ENCODE assay signal across 8 cellular contexts in genomic region chr9:20621553-20622329, GRCh38. TPM values are rescaled to one million over a fixed set of nuclear protein-coding genes. Genes with fewer than 3 reads are reported as not detected.
DNase-seq lines count a peak whose midpoint lies in the region; ATAC-seq and TF ChIP-seq lines count a peak whose summit lies in the region.

No MANE protein-coding gene starts in this region.

- TF ChIP-seq CTCF in heart right ventricle (IDR thresholded peaks at IDR 0.05) (no peak), upper lobe of right lung (IDR thresholded peaks at IDR 0.05) (no peak)

- DNase-seq in Ammon's horn (ENCODE audit: low spot score) (peak; percentile 87), HT-29 (ENCODE audit: low spot score) (peak; percentile 66), heart right ventricle (peak; percentile 75 to 84), posterior cingulate gyrus (peak; percentile 62 to 95 (median 76)), upper lobe of right lung (peak; percentile 86)
- peak; percentile 47 for DNase-seq in activated naive CD8-positive, alpha-beta T cell treated with anti-CD3 and anti-CD28 coated beads, Interleukin-2, amount 50 U/mL, for 16 hours (ENCODE audit: low read depth, low spot score)

- H3K4me3 ChIP-seq in heart right ventricle (peak overlapping the region; percentile 66 to 94 (median 88)), upper lobe of right lung (peak overlapping the region; percentile 86)

- peaks cover 0 to 7% (median 0%) of the 10 kb centered on the region in 7 donors for H3K27me3 ChIP-seq in heart right ventricle
- no peaks in the 10 kb centered on the region for H3K27me3 ChIP-seq in upper lobe of right lung

- peak; percentile 3 for ATAC-seq in GM19043 (IDR thresholded peaks at IDR 0.05; ENCODE audit: low read depth, unreplicated experiment)
- ATAC-seq in SK-N-SH treated with all-trans-retinoic acid at 6 μM for 48 hours, result peak; percentile 38
- ATAC-seq in heart right ventricle, result peak; percentile 32 to 80 (median 62)
- ATAC-seq in upper lobe of right lung, result peak; percentile 65

- H3K36me3 ChIP-seq in heart right ventricle, result no peaks in the 10 kb centered on the region
- no peaks in the 10 kb centered on the region for H3K36me3 ChIP-seq in upper lobe of right lung

- H3K27ac ChIP-seq in heart right ventricle, result peak overlapping the region; percentile 82 to 92 (median 85)
- peak overlapping the region; percentile 78 for H3K27ac ChIP-seq in upper lobe of right lung

- H3K4me1 ChIP-seq in heart right ventricle (peaks cover 0 to 47% (median 40%) of the 10 kb centered on the region in 9 donors), upper lobe of right lung (peaks cover 19% of the 10 kb centered on the region)

- no peaks in the 10 kb centered on the region for H3K9me3 ChIP-seq in heart right ventricle
- no peaks in the 10 kb centered on the region for H3K9me3 ChIP-seq in upper lobe of right lung

- 0 to 1% methylated on average over 71 to 73 of the region's 73 CpGs for WGBS in heart right ventricle, 2 donors

- intact Hi-C loops in heart right ventricle (cut with DNase I) (loop anchor here in 9 of 10 donors (2.0 to 10.0 kb wide), 22 partner anchors 61 to 697 kb away; partner anchors contain the start of gene FOCAD (in 3 of the 9)), posterior cingulate gyrus (cut with DNase I) (loop anchor here (5.0 to 10.0 kb wide), 5 partner anchors 61 to 694 kb away; partner anchors contain the start of gene FOCAD), upper lobe of right lung (cut with DNase I) (no loop called here)

TF ChIP-seq in SK-N-SH treated with all-trans-retinoic acid at 6 μM for 48 hours, 23 proteins besides CTCF, POLR2A, EP300 and RAD21:
- TF ChIP-seq, protein P1, sequence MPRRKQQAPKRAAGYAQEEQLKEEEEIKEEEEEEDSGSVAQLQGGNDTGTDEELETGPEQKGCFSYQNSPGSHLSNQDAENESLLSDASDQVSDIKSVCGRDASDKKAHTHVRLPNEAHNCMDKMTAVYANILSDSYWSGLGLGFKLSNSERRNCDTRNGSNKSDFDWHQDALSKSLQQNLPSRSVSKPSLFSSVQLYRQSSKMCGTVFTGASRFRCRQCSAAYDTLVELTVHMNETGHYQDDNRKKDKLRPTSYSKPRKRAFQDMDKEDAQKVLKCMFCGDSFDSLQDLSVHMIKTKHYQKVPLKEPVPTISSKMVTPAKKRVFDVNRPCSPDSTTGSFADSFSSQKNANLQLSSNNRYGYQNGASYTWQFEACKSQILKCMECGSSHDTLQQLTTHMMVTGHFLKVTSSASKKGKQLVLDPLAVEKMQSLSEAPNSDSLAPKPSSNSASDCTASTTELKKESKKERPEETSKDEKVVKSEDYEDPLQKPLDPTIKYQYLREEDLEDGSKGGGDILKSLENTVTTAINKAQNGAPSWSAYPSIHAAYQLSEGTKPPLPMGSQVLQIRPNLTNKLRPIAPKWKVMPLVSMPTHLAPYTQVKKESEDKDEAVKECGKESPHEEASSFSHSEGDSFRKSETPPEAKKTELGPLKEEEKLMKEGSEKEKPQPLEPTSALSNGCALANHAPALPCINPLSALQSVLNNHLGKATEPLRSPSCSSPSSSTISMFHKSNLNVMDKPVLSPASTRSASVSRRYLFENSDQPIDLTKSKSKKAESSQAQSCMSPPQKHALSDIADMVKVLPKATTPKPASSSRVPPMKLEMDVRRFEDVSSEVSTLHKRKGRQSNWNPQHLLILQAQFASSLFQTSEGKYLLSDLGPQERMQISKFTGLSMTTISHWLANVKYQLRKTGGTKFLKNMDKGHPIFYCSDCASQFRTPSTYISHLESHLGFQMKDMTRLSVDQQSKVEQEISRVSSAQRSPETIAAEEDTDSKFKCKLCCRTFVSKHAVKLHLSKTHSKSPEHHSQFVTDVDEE (CRISPR knock-in tag; IDR thresholded peaks at IDR 0.05), result no peak
- TF ChIP-seq PATZ1 (CRISPR knock-in tag; IDR thresholded peaks at IDR 0.05; ENCODE audit: borderline replicate concordance), result peak; percentile 92; the same call in 1 of the 2 replicates
- TF ChIP-seq GLIS3 (CRISPR knock-in tag; IDR thresholded peaks at IDR 0.05), result no peak
- TF ChIP-seq TOX (CRISPR knock-in tag; IDR thresholded peaks at IDR 0.05; ENCODE audit: borderline replicate concordance), result no peak
- TF ChIP-seq PPARA (CRISPR knock-in tag; IDR thresholded peaks at IDR 0.05; ENCODE audit: borderline replicate concordance), result no peak
- TF ChIP-seq CREB5 (CRISPR knock-in tag; IDR thresholded peaks at IDR 0.05; ENCODE audit: low read depth), result no peak
- TF ChIP-seq CSDC2 (CRISPR knock-in tag; IDR thresholded peaks at IDR 0.05), result no peak
- no peak for TF ChIP-seq SNAI2 (CRISPR knock-in tag; IDR thresholded peaks at IDR 0.05)

RNA-seq across cellular contexts. Expression of gene MLLT3, which starts 0.6 kb away (rescaled TPM):
- total RNA-seq in HT-29 (2014; rRNA removed; shearing (Covaris generic)), result 19.7 and 20.2 TPM in 2 replicates
- total RNA-seq in heart right ventricle (10 to 100 TPM in 9 of 10 donors, 1 to 10 TPM in 1; 6.3 to 22.7 (median 14.7) TPM), upper lobe of right lung (15.4 TPM)
- 1 to 10 TPM; 4.3 to 5.4 TPM for polyA plus RNA-seq in heart right ventricle

Comparison
In these comparisons a context has a peak if more than half of its experiments do, and no peak if none do; other contexts are left out.
1. Peak in every context shown above with its lines: DNase-seq, ATAC-seq, H3K4me3 ChIP-seq and H3K27ac ChIP-seq.
2. ATAC-seq: peak in every context shown above with its lines; median percentile 65 in upper lobe of right lung; 62 in heart right ventricle; 38 in SK-N-SH treated with all-trans-retinoic acid at 6 μM for 48 hours; 3 in GM19043.